In genomic region chr7:43664681-43665080, GRCh38 we compare ENCODE assay signal across 1 cellular context.
TF ChIP-seq lines count a peak whose summit lies in the region.

No MANE protein-coding gene starts in this region.

TF ChIP-seq in WTC11, 78 proteins besides CTCF, POLR2A, EP300 and RAD21 (continued from another document):
- TF ChIP-seq AFF4 (CRISPR knock-in tag; IDR thresholded peaks at IDR 0.05; ENCODE audit: borderline replicate concordance) (no peak), ZNF512 (CRISPR knock-in tag; IDR thresholded peaks at IDR 0.05; ENCODE audit: borderline replicate concordance) (no peak)
